9 cellular contexts compared by ENCODE assay signal in the genomic region with DNA sequence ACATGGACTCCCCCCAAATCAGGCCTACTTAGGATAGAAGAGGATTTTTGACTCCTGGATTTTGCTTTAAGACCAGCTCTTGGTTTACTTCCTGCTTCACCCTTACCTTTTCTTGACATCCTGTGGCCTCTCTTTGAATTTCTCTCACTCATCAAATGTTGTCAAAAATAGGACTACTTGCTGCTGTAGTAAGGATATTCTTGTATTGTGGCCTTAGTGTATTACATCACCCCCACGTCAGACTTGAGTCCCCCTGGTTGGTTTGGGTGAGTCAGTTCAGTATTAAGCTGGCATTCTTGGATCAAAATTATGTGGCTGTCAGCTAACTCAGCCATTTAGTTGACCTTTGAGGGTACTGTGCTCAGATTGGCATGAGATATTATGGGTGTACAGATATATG. TPM values are rescaled to one million over a fixed set of nuclear protein-coding genes. Genes with fewer than 3 reads are reported as not detected.
DNase-seq lines count a peak whose midpoint lies in the region; ATAC-seq and TF ChIP-seq lines count a peak whose summit lies in the region.
"Had no signal": no experiment of that assay in that cellular context is flagged by ENCODE, and none has a peak within 500 bp of the region (broad histone marks: within the 10 kb centered on the region; RNA-seq: fewer than 3 reads in every experiment).

No MANE protein-coding gene starts in this region.

- POLR2A ChIA-PET in SK-N-SH (lab: Yijun Ruan, JAX) = interaction anchor here (1.2 kb wide), 1 partner anchor 135 kb away, joined by 3 read pairs; the partner anchor contains the start of gene ID1

- ATAC-seq in GM18511 (IDR thresholded peaks at IDR 0.05; ENCODE audit: unreplicated experiment) (peak; percentile 30), gastrocnemius medialis (no peak)

- H3K9me2 ChIP-seq in SK-N-SH = no peaks in the 10 kb centered on the region

- H3K79me2 ChIP-seq in SK-N-SH (ENCODE audit: insufficient read depth) = peaks cover 73% of the 10 kb centered on the region

- peaks cover 11% of the 10 kb centered on the region for H3F3A ChIP-seq in SK-N-SH (replicated peaks; ENCODE audit: insufficient read depth)

- TF ChIP-seq EP300 in SK-N-SH (IDR thresholded peaks at IDR 0.05; ENCODE audit: borderline replicate concordance in 1 of 2, low read depth in 1 of 2, low read length in 1 of 2) = no peak

- DNase-seq in AG08395 (ENCODE audit: low spot score) (peak; percentile 33), SK-N-SH (peak; percentile 23), glomerular visceral epithelial cell (ENCODE audit: extremely low spot score) (peak; percentile 53), activated gamma-delta T cell (lab: John Stamatoyannopoulos, UW) (no peak), gastrocnemius medialis (no peak), DMS153 (lab: John Stamatoyannopoulos, UW) (no peak), NCI-H1694 treated with DMSO at 0.1 percent for 48 hours (lab: John Stamatoyannopoulos, UW) (no peak)
- DNase-seq: NCI-H146 had no signal

- in situ Hi-C loops in gastrocnemius medialis (cut with MboI; ENCODE audit: low sequenced_read_pairs in 4 of 4) = loop anchor here in 2 of 4 donors (10.0 to 25.0 kb wide), 3 partner anchors 75 to 178 kb away; partner anchors contain the start of genes FOXS1 (in 1 of the 2) and MYLK2 (in 1 of the 2)

- no peaks in the 10 kb centered on the region for H3K9me3 ChIP-seq in SK-N-SH
- no peaks in the 10 kb centered on the region for H3K9me3 ChIP-seq in gastrocnemius medialis

- peak overlapping the region; percentile 91; the same call in 1 of the 2 replicates for H2AFZ ChIP-seq in SK-N-SH (ENCODE audit: low read depth)

- no peak for TF ChIP-seq RAD21 in SK-N-SH (IDR thresholded peaks at IDR 0.05; ENCODE audit: low read length)

- no peak for TF ChIP-seq POLR2A in gastrocnemius medialis (IDR thresholded peaks at IDR 0.05)

- H3K9ac ChIP-seq in SK-N-SH = peak overlapping the region; percentile 91

- peaks cover 3 to 8% of the 10 kb centered on the region in 2 experiments; a peak in 3 of 4 replicates for H3K4me1 ChIP-seq in SK-N-SH (ENCODE audit: control insufficient read depth in 1 of 2, insufficient read depth in 2 of 2, low read depth in 1 of 2, low read length in 1 of 2)
- peaks cover 9 to 13% of the 10 kb centered on the region in 2 donors for H3K4me1 ChIP-seq in gastrocnemius medialis

- peaks cover 0 to 15% of the 10 kb centered on the region in 2 experiments for H3K36me3 ChIP-seq in SK-N-SH (replicated peaks in 1 of 2; ENCODE audit: control insufficient read depth in 1 of 2, insufficient read depth in 2 of 2, low read length in 1 of 2)
- H3K36me3 ChIP-seq in gastrocnemius medialis = no peaks in the 10 kb centered on the region

- intact Hi-C loops in gastrocnemius medialis (cut with DNase I; ENCODE audit: low total_unique reads) = no loop called here

- H3K4me3 ChIP-seq in SK-N-SH (ENCODE audit: low read depth in 2 of 2, low read length in 1 of 2) = peak overlapping the region; percentile 68 to 92
- H3K4me3 ChIP-seq in gastrocnemius medialis = no peak overlapping the region

- H3K27me3 ChIP-seq in SK-N-SH (ENCODE audit: insufficient read depth) (no peaks in the 10 kb centered on the region), gastrocnemius medialis (no peaks in the 10 kb centered on the region)

- H3K4me2 ChIP-seq in SK-N-SH = peak overlapping the region; percentile 87

- TF ChIP-seq CTCF in SK-N-SH (IDR thresholded peaks at IDR 0.05) (no peak), gastrocnemius medialis (IDR thresholded peaks at IDR 0.05 in 4 of 5, conservative IDR thresholded peaks at IDR 0.05 in 1 of 5) (no peak)

- peaks cover 1% of the 10 kb centered on the region; the same call in 1 of the 2 replicates for H4K20me1 ChIP-seq in SK-N-SH (ENCODE audit: insufficient read depth)

- CTCF ChIA-PET in SK-N-SH (lab: Yijun Ruan, JAX) = interaction anchor here (1.4 to 4.1 kb wide), 3 partner anchors 16 to 182 kb away, joined by 3 to 35 read pairs (median 4); partner anchors contain the start of gene BCL2L1

- peak overlapping the region in 1 of 2 experiments; percentile 86; a peak in 3 of 4 replicates for H3K27ac ChIP-seq in SK-N-SH (ENCODE audit: low read depth in 2 of 2, low read length in 1 of 2)
- H3K27ac ChIP-seq in gastrocnemius medialis = no peak overlapping the region

- WGBS in SK-N-SH (ENCODE audit: low lambda C conversion rate) = 0% methylated on average over 1 of the region's 1 CpG

TF ChIP-seq in SK-N-SH, 30 proteins besides CTCF, POLR2A, EP300 and RAD21:
- TF ChIP-seq IRF3 (IDR thresholded peaks at IDR 0.05; ENCODE audit: low read depth, low read length) (no peak), TEAD4 (IDR thresholded peaks at IDR 0.05; ENCODE audit: borderline replicate concordance, insufficient read depth) (no peak), CHD2 (IDR thresholded peaks at IDR 0.05; ENCODE audit: low read length, partially characterized antibody) (no peak)

RNA-seq across cellular contexts. Expression of gene TPX2, which starts 1.1 kb away (rescaled TPM):
- 14.4 and 17.1 TPM in 2 replicates for polyA plus RNA-seq in SK-N-SH (2012; rRNA removed)
- polyA plus RNA-seq in SK-N-SH (2012; cell fraction: cytosol; rRNA removed) = 19.1 and 20.2 TPM in 2 replicates
- 12.7 and 12.8 TPM in 2 replicates for polyA plus RNA-seq in SK-N-SH (2012; cell fraction: nucleus; rRNA removed)
- total RNA-seq in gastrocnemius medialis = 1 to 10 TPM in 2 of 4 donors, under 1 TPM in 2; 0.46 to 1.9 (median 1.0) TPM

RNA-seq across cellular contexts. Expression of gene BCL2L1, which starts 17.5 kb away (rescaled TPM):
- polyA plus RNA-seq in SK-N-SH (2012; rRNA removed) = 99.9 and 103 TPM in 2 replicates
- polyA plus RNA-seq in SK-N-SH (2012; cell fraction: cytosol; rRNA removed) = 72.3 and 83.8 TPM in 2 replicates
- 61.3 and 62.2 TPM in 2 replicates for polyA plus RNA-seq in SK-N-SH (2012; cell fraction: nucleus; rRNA removed)
- 10 to 100 TPM; 41.5 to 87.8 (median 55.3) TPM for total RNA-seq in gastrocnemius medialis

Comparison
In these comparisons a context has a peak if more than half of its experiments do, and no peak if none do; other contexts are left out.
1. DNase-seq: peak in AG08395 (single experiment), SK-N-SH (single experiment) and glomerular visceral epithelial cell (single experiment); none in activated gamma-delta T cell (single experiment), gastrocnemius medialis (0 of 2), DMS153 (single experiment) and NCI-H1694 treated with DMSO at 0.1 percent for 48 hours (single experiment).
2. H3K4me3 ChIP-seq: peak in SK-N-SH (2 of 2); none in gastrocnemius medialis (0 of 4).